Comparison of ENCODE assay signal across 12 cellular contexts in the genomic region with DNA sequence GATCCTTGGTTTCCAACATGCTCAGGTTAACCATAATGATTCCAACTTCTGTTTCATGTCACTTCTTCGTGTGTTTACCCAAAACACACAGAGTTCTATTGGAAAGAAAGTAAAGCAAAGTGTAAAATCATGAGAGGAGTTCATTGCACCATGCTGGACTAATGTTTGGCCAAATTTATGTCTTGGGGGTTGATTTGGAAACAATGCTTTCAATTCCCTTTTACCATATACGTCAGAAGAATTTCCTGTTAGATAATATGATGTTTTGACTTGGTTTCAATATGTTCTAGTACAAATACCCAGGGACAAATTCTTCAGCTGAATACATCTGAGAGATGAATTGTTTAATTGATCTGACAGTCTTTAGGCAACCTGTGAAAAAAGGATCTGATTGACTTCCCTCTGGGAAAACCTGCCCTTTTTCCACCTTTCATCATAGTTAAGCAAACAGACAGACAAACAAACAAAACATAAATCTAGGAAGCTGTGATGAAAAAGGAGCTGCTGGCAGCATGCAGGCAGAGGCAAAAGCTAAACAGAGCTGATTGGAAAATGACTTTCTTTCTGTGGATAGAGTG. TPM values are rescaled to one million over a fixed set of nuclear protein-coding genes. Genes with fewer than 3 reads are reported as not detected.
DNase-seq lines count a peak whose midpoint lies in the region; ATAC-seq and TF ChIP-seq lines count a peak whose summit lies in the region.
"Had no signal": no experiment of that assay in that cellular context is flagged by ENCODE, and none has a peak within 500 bp of the region (broad histone marks: within the 10 kb centered on the region; RNA-seq: fewer than 3 reads in every experiment).

No MANE protein-coding gene starts in this region.

- no peaks in the 10 kb centered on the region for H3K36me3 Mint-ChIP-seq in effector memory CD8-positive, alpha-beta T cell (ENCODE audit: insufficient read depth)

- H3K27ac ChIP-seq in ovary, result no peak overlapping the region

- DNase-seq in DMS153 (lab: John Stamatoyannopoulos, UW) (peak; percentile 63), NCI-H748 (lab: John Stamatoyannopoulos, UW; ENCODE audit: unreplicated experiment) (peak; percentile 67), fibroblast of gingiva (ENCODE audit: low read depth) (peak; percentile 32), non-pigmented ciliary epithelial cell (ENCODE audit: low read depth) (peak; percentile 14), ovary (no peak), NCI-H446 (lab: John Stamatoyannopoulos, UW) (no peak)
- no peak for DNase-seq in effector memory CD8-positive, alpha-beta T cell
- DNase-seq: AML-193, KG1, NCI-H2081 treated with DMSO at 0.1 percent for 48 hours, uterus had no signal

- H3K36me3 ChIP-seq in ovary, result no peaks in the 10 kb centered on the region
- H3K36me3 ChIP-seq: uterus had no signal

- no peak overlapping the region for H3K4me3 Mint-ChIP-seq in effector memory CD8-positive, alpha-beta T cell

- H3K9me3 ChIP-seq in ovary, result no peaks in the 10 kb centered on the region
- H3K9me3 ChIP-seq: uterus had no signal

- no peaks in the 10 kb centered on the region for H3K27me3 ChIP-seq in ovary
- H3K27me3 ChIP-seq: uterus had no signal

- no peak for TF ChIP-seq CTCF in ovary (IDR thresholded peaks at IDR 0.05)

- peaks cover under 1 to 12% of the 10 kb centered on the region in 2 donors for H3K27me3 Mint-ChIP-seq in effector memory CD8-positive, alpha-beta T cell

- no peak overlapping the region for H3K27ac Mint-ChIP-seq in effector memory CD8-positive, alpha-beta T cell

- ATAC-seq in effector memory CD8-positive, alpha-beta T cell (replicated peaks), result no peak
- no peak for ATAC-seq in HG03439 (IDR thresholded peaks at IDR 0.05; ENCODE audit: unreplicated experiment)

- no peak for TF ChIP-seq POLR2A in ovary (IDR thresholded peaks at IDR 0.05)

- intact Hi-C loops in ovary (cut with DNase I), result no loop called here

- no peak overlapping the region for H3K4me3 ChIP-seq in ovary
- H3K4me3 ChIP-seq: uterus had no signal

- H3K4me1 Mint-ChIP-seq in effector memory CD8-positive, alpha-beta T cell (ENCODE audit: low read depth in 2 of 2), result peaks cover 9% of the 10 kb centered on the region in 2 donors

- H3K9me3 Mint-ChIP-seq in effector memory CD8-positive, alpha-beta T cell, result no peaks in the 10 kb centered on the region

- no peaks in the 10 kb centered on the region for H3K4me1 ChIP-seq in ovary (ENCODE audit: insufficient read depth)
- H3K4me1 ChIP-seq: uterus had no signal

- 5 to 21% (median 7%) methylated on average over 2 of the region's 2 CpGs for WGBS in ovary, 3 donors

- TF ChIP-seq EP300 in ovary (IDR thresholded peaks at IDR 0.05), result no peak

RNA-seq across cellular contexts. Expression of a gene that starts 26.0 kb away (rescaled TPM):
- 10 to 100 TPM in 6 of 7 donors, 1 to 10 TPM in 1; 7.1 to 30.4 (median 13.1) TPM for total RNA-seq in ovary
- 10 to 100 TPM; 14.4 to 41.3 TPM for polyA plus RNA-seq in ovary

Comparison
In these comparisons a context has a peak if more than half of its experiments do, and no peak if none do; other contexts are left out.
1. DNase-seq: peak in DMS153 (single experiment), NCI-H748 (single experiment), fibroblast of gingiva (single experiment) and non-pigmented ciliary epithelial cell (single experiment); none in effector memory CD8-positive, alpha-beta T cell (0 of 3), ovary (0 of 5) and NCI-H446 (0 of 2).